In the genomic region with DNA sequence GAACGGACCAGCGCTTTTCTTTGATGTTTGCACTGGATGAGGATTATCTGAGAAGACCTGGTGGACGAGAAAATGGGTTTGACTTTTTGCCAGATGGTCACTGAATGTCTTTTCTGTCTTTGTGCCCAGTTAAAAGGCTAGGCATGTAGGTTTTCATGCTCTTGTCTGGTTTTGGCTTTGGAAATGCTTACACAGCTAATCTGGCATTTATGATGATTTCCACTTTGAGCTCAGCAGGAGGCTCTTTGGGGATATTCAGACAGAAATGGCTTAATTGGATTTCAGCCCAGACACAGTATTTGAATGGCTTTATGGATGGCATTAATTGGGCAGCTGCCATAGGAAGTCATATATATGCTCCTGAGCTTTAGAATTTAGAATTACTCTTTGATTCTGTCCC, we compare ENCODE assay signal across 11 cellular contexts. TPM values are rescaled to one million over a fixed set of nuclear protein-coding genes. Genes with fewer than 3 reads are reported as not detected.
DNase-seq lines count a peak whose midpoint lies in the region; ATAC-seq, FAIRE-seq and TF ChIP-seq lines count a peak whose summit lies in the region.
"Had no signal": no experiment of that assay in that cellular context is flagged by ENCODE, and none has a peak within 500 bp of the region (broad histone marks: within the 10 kb centered on the region; RNA-seq: fewer than 3 reads in every experiment).

No MANE protein-coding gene starts in this region.

- no peaks in the 10 kb centered on the region for H3K9me3 Mint-ChIP-seq in central memory CD8-positive, alpha-beta T cell

- H3K27ac Mint-ChIP-seq in central memory CD8-positive, alpha-beta T cell (ENCODE audit: low read depth): peak overlapping the region; percentile 94

- H3K27me3 Mint-ChIP-seq in central memory CD8-positive, alpha-beta T cell: no peaks in the 10 kb centered on the region

- no peaks in the 10 kb centered on the region for H3K36me3 ChIP-seq in HAP-1 (replicated peaks)
- H3K36me3 ChIP-seq: brain microvascular endothelial cell had no signal

- peaks cover 20% of the 10 kb centered on the region for H3K4me1 ChIP-seq in HAP-1

- no peak overlapping the region for H3K4me3 ChIP-seq in HAP-1
- H3K4me3 ChIP-seq: SJSA1 had no signal

- peaks cover 93% of the 10 kb centered on the region for H3K4me1 Mint-ChIP-seq in central memory CD8-positive, alpha-beta T cell

- H3K9me3 ChIP-seq in HAP-1: no peaks in the 10 kb centered on the region
- H3K9me3 ChIP-seq: SJSA1 had no signal

- H3K36me3 Mint-ChIP-seq in central memory CD8-positive, alpha-beta T cell (ENCODE audit: insufficient read depth): peaks cover 23% of the 10 kb centered on the region

- peak overlapping the region; percentile 75 for H3K4me3 Mint-ChIP-seq in central memory CD8-positive, alpha-beta T cell

- intact Hi-C loops in Right ventricle myocardium inferior (cut with DNase I): no loop called here

- FAIRE-seq in H54 (lab: Jason Lieb, UNC): no peak

- TF ChIP-seq POLR2A in H54 (IDR thresholded peaks at IDR 0.05; ENCODE audit: low read depth, low read length): no peak

- H3K27me3 ChIP-seq in HAP-1 (ENCODE audit: low read depth): no peaks in the 10 kb centered on the region
- H3K27me3 ChIP-seq: brain microvascular endothelial cell, SJSA1 had no signal

- ATAC-seq in central memory CD8-positive, alpha-beta T cell (replicated peaks; ENCODE audit: extremely low read depth, poor library complexity, severe bottlenecking): no peak
- ATAC-seq in Right ventricle myocardium inferior: no peak
- ATAC-seq: right cardiac atrium had no signal

- DNase-seq in A172 (ENCODE audit: low spot score) (peak; percentile 31), HAP-1 (ENCODE audit: low spot score in 2 of 2) (peak; percentile 30 to 48), NCI-H524 treated with DMSO at 0.1 percent for 48 hours (lab: John Stamatoyannopoulos, UW) (peak; percentile 87), amygdala (lab: John Stamatoyannopoulos, UW) (no peak), H54 (ENCODE audit: insufficient read length, low spot score) (no peak), Right ventricle myocardium inferior (ENCODE audit: missing footprints) (no peak), NAMALWA (ENCODE audit: low spot score) (no peak)
- no peak for DNase-seq in central memory CD8-positive, alpha-beta T cell (ENCODE audit: low spot score in 2 of 2)
- DNase-seq: brain microvascular endothelial cell, right cardiac atrium had no signal

- in situ Hi-C loops in HAP-1 (cut with MboI; ENCODE audit: low sequenced_read_pairs): no loop called here

RNA-seq across cellular contexts. Expression of a gene that starts 59.6 kb away (rescaled TPM):
- total RNA-seq in A172 (2014; rRNA removed; shearing (Covaris generic)): 29.1 and 44.0 TPM in 2 replicates
- total RNA-seq in Right ventricle myocardium inferior: 32.9 TPM

Comparison
In these comparisons a context has a peak if more than half of its experiments do, and no peak if none do; other contexts are left out.
1. DNase-seq: peak in A172 (single experiment), HAP-1 (2 of 2) and NCI-H524 treated with DMSO at 0.1 percent for 48 hours (single experiment); none in central memory CD8-positive, alpha-beta T cell (0 of 2), amygdala (0 of 56), H54 (single experiment), Right ventricle myocardium inferior (single experiment) and NAMALWA (single experiment).